Comparison of ENCODE assay signal across 18 cellular contexts in genomic region chr19:17564783-17565182, GRCh38.
"Had no signal": no experiment of that assay in that cellular context is flagged by ENCODE, and none has a peak within 500 bp of the region (broad histone marks: within the 10 kb centered on the region; RNA-seq: fewer than 3 reads in every experiment).

No MANE protein-coding gene starts in this region.

- H3K4me1 Mint-ChIP-seq: brain, nephron had no signal

- H3K9me3 ChIP-seq: sigmoid colon, thyroid gland had no signal

- H3K4me1 ChIP-seq: sigmoid colon, thyroid gland had no signal

- H3K27me3 Mint-ChIP-seq: activated naive CD8-positive, alpha-beta T cell treated with anti-CD3 and anti-CD28 coated beads, Interleukin-2, amount 10 ng/mL, durations not matched to agents 7 days and 5 days; memory B cell; T-cell had no signal

- H3K4me3 Mint-ChIP-seq: activated naive CD8-positive, alpha-beta T cell treated with anti-CD3 and anti-CD28 coated beads, Interleukin-2, amount 10 ng/mL, durations not matched to agents 7 days and 5 days; memory B cell; nephron; T-cell had no signal

- ATAC-seq: left lobe of liver, T-cell had no signal

- DNase-seq: activated CD4-positive, alpha-beta T cell treated with anti-CD3 and anti-CD28 coated beads, Interleukin-2, amount 50 U/mL, for 48 hours; activated CD4-positive, CD25-positive, alpha-beta regulatory T cell treated with anti-CD3 and anti-CD28 coated beads, Interleukin-2, amount 50 U/mL, for 72 hours; activated CD8-positive, alpha-beta memory T cell treated with anti-CD3 and anti-CD28 coated beads, Interleukin-2, amount 50 U/mL, for 4 hours; activated gamma-delta T cell; activated naive CD8-positive, alpha-beta T cell treated with anti-CD3 and anti-CD28 coated beads, Interleukin-2, amount 10 ng/mL, durations not matched to agents 7 days and 5 days; activated T-cell treated with anti-CD3 and anti-CD28 coated beads, Interleukin-2, amount 50 U/mL, for 48 hours; erythroblast; hippocampal formation; sigmoid colon; stimulated activated CD4-positive, alpha-beta T cell treated with anti-CD3 and anti-CD28 coated beads, Interleukin-1b, Interleukin-23, amount 100 ng/mL, for 48 hours; T-cell; T-helper 9 cell; thyroid gland had no signal

- H3K9me3 Mint-ChIP-seq: activated naive CD8-positive, alpha-beta T cell treated with anti-CD3 and anti-CD28 coated beads, Interleukin-2, amount 10 ng/mL, durations not matched to agents 7 days and 5 days; brain; memory B cell; nephron; T-cell had no signal

- H3K27me3 ChIP-seq: sigmoid colon, thyroid gland had no signal

- H3K4me3 ChIP-seq: sigmoid colon, SK-N-MC, thyroid gland had no signal

- H3K27ac ChIP-seq: sigmoid colon, SK-N-MC, thyroid gland had no signal

- H3K27ac Mint-ChIP-seq: activated naive CD8-positive, alpha-beta T cell treated with anti-CD3 and anti-CD28 coated beads, Interleukin-2, amount 10 ng/mL, durations not matched to agents 7 days and 5 days; memory B cell; nephron; T-cell had no signal
